Comparison of ENCODE assay signal across 1 cellular context in the genomic region with DNA sequence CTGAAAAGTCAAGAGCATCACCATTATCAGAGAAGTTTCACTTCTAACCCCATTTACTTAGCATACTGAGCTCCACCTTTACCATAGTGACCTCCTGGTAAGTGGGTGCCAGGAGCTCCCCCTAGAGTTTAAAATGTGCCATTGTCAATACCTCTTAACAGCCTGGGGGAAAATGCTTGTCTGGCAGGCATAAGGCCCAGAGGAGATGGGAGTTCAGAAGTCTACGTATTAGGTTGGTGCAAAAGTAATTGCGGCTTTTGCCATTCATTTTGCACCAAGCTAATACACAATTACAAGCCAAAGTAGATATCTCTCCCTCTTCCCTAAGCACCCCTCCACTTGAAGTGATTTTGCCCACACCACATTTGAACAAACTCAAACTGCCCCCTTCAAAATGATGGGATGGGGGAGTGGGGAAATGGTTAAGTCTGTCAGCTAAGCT.
TF ChIP-seq lines count a peak whose summit lies in the region.

No MANE protein-coding gene starts in this region.

TF ChIP-seq in HepG2, 621 proteins besides CTCF, POLR2A, EP300 and RAD21 (continued from another document and continues in another):
- TF ChIP-seq, protein P1, sequence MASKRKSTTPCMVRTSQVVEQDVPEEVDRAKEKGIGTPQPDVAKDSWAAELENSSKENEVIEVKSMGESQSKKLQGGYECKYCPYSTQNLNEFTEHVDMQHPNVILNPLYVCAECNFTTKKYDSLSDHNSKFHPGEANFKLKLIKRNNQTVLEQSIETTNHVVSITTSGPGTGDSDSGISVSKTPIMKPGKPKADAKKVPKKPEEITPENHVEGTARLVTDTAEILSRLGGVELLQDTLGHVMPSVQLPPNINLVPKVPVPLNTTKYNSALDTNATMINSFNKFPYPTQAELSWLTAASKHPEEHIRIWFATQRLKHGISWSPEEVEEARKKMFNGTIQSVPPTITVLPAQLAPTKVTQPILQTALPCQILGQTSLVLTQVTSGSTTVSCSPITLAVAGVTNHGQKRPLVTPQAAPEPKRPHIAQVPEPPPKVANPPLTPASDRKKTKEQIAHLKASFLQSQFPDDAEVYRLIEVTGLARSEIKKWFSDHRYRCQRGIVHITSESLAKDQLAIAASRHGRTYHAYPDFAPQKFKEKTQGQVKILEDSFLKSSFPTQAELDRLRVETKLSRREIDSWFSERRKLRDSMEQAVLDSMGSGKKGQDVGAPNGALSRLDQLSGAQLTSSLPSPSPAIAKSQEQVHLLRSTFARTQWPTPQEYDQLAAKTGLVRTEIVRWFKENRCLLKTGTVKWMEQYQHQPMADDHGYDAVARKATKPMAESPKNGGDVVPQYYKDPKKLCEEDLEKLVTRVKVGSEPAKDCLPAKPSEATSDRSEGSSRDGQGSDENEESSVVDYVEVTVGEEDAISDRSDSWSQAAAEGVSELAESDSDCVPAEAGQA (IDR thresholded peaks at IDR 0.05; ENCODE audit: low read depth), result no peak
- TF ChIP-seq, protein P1 (CRISPR knock-in tag; IDR thresholded peaks at IDR 0.05; ENCODE audit: borderline replicate concordance), result no peak
- TF ChIP-seq GATAD2A (CRISPR knock-in tag; IDR thresholded peaks at IDR 0.05) (0 out of 2 replicates have a peak, but pooled peaks have one; percentile 15), SAFB2 (CRISPR knock-in tag; IDR thresholded peaks at IDR 0.05; ENCODE audit: borderline replicate concordance, low read depth) (no peak), TBX2 (CRISPR knock-in tag; IDR thresholded peaks at IDR 0.05; ENCODE audit: borderline replicate concordance) (no peak), ZNF510 (CRISPR knock-in tag; IDR thresholded peaks at IDR 0.05; ENCODE audit: low read depth) (no peak), STAT5B (CRISPR knock-in tag; IDR thresholded peaks at IDR 0.05) (no peak), HMG20A (CRISPR knock-in tag; IDR thresholded peaks at IDR 0.05; ENCODE audit: borderline replicate concordance) (no peak), ZNF256 (CRISPR knock-in tag; conservative IDR thresholded peaks at IDR 0.05) (no peak), RFX1 (IDR thresholded peaks at IDR 0.05) (no peak), MYC (CRISPR knock-in tag; IDR thresholded peaks at IDR 0.05; ENCODE audit: borderline replicate concordance) (no peak), TAF1 (CRISPR knock-in tag; IDR thresholded peaks at IDR 0.05) (no peak), ZNF83 (CRISPR knock-in tag; IDR thresholded peaks at IDR 0.05; ENCODE audit: borderline replicate concordance) (no peak), CBX2 (IDR thresholded peaks at IDR 0.05; ENCODE audit: low read depth, low read length) (no peak), CBX2 (CRISPR knock-in tag; IDR thresholded peaks at IDR 0.05; ENCODE audit: low read depth) (no peak), GABPA (IDR thresholded peaks at IDR 0.05; ENCODE audit: low read depth, low read length) (no peak), GABPA (CRISPR knock-in tag; IDR thresholded peaks at IDR 0.05; ENCODE audit: low read depth) (no peak), ARNT2 (CRISPR knock-in tag; IDR thresholded peaks at IDR 0.05; ENCODE audit: low read depth) (no peak)
- TF ChIP-seq, protein P2, sequence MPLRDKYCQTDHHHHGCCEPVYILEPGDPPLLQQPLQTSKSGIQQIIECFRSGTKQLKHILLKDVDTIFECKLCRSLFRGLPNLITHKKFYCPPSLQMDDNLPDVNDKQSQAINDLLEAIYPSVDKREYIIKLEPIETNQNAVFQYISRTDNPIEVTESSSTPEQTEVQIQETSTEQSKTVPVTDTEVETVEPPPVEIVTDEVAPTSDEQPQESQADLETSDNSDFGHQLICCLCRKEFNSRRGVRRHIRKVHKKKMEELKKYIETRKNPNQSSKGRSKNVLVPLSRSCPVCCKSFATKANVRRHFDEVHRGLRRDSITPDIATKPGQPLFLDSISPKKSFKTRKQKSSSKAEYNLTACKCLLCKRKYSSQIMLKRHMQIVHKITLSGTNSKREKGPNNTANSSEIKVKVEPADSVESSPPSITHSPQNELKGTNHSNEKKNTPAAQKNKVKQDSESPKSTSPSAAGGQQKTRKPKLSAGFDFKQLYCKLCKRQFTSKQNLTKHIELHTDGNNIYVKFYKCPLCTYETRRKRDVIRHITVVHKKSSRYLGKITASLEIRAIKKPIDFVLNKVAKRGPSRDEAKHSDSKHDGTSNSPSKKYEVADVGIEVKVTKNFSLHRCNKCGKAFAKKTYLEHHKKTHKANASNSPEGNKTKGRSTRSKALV (CRISPR knock-in tag; IDR thresholded peaks at IDR 0.05), result no peak
- TF ChIP-seq, protein P3, sequence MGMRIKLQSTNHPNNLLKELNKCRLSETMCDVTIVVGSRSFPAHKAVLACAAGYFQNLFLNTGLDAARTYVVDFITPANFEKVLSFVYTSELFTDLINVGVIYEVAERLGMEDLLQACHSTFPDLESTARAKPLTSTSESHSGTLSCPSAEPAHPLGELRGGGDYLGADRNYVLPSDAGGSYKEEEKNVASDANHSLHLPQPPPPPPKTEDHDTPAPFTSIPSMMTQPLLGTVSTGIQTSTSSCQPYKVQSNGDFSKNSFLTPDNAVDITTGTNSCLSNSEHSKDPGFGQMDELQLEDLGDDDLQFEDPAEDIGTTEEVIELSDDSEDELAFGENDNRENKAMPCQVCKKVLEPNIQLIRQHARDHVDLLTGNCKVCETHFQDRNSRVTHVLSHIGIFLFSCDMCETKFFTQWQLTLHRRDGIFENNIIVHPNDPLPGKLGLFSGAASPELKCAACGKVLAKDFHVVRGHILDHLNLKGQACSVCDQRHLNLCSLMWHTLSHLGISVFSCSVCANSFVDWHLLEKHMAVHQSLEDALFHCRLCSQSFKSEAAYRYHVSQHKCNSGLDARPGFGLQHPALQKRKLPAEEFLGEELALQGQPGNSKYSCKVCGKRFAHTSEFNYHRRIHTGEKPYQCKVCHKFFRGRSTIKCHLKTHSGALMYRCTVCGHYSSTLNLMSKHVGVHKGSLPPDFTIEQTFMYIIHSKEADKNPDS (CRISPR knock-in tag; IDR thresholded peaks at IDR 0.05), result no peak
- TF ChIP-seq, protein P4, sequence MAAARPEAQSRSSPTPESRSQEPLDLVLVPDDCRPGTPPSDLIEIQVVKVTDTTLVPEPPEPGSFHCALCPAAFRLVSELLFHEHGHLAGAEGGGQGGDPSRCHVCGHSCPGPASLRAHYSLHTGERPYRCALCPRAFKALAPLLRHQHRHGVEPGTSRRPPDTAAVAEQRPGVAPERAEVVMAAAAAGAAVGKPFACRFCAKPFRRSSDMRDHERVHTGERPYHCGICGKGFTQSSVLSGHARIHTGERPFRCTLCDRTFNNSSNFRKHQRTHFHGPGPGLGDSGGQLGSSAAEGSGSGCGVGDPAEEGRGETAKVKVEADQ (CRISPR knock-in tag; IDR thresholded peaks at IDR 0.05; ENCODE audit: borderline replicate concordance), result no peak
- TF ChIP-seq, protein P5, sequence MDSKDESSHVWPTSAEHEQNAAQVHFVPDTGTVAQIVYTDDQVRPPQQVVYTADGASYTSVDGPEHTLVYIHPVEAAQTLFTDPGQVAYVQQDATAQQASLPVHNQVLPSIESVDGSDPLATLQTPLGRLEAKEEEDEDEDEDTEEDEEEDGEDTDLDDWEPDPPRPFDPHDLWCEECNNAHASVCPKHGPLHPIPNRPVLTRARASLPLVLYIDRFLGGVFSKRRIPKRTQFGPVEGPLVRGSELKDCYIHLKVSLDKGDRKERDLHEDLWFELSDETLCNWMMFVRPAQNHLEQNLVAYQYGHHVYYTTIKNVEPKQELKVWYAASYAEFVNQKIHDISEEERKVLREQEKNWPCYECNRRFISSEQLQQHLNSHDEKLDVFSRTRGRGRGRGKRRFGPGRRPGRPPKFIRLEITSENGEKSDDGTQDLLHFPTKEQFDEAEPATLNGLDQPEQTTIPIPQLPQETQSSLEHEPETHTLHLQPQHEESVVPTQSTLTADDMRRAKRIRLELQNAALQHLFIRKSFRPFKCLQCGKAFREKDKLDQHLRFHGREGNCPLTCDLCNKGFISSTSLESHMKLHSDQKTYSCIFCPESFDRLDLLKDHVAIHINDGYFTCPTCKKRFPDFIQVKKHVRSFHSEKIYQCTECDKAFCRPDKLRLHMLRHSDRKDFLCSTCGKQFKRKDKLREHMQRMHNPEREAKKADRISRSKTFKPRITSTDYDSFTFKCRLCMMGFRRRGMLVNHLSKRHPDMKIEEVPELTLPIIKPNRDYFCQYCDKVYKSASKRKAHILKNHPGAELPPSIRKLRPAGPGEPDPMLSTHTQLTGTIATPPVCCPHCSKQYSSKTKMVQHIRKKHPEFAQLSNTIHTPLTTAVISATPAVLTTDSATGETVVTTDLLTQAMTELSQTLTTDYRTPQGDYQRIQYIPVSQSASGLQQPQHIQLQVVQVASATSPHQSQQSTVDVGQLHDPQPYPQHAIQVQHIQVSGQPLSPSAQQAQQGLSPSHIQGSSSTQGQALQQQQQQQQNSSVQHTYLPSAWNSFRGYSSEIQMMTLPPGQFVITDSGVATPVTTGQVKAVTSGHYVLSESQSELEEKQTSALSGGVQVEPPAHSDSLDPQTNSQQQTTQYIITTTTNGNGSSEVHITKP (CRISPR knock-in tag; IDR thresholded peaks at IDR 0.05; ENCODE audit: low read depth), result no peak
- TF ChIP-seq, protein P6, sequence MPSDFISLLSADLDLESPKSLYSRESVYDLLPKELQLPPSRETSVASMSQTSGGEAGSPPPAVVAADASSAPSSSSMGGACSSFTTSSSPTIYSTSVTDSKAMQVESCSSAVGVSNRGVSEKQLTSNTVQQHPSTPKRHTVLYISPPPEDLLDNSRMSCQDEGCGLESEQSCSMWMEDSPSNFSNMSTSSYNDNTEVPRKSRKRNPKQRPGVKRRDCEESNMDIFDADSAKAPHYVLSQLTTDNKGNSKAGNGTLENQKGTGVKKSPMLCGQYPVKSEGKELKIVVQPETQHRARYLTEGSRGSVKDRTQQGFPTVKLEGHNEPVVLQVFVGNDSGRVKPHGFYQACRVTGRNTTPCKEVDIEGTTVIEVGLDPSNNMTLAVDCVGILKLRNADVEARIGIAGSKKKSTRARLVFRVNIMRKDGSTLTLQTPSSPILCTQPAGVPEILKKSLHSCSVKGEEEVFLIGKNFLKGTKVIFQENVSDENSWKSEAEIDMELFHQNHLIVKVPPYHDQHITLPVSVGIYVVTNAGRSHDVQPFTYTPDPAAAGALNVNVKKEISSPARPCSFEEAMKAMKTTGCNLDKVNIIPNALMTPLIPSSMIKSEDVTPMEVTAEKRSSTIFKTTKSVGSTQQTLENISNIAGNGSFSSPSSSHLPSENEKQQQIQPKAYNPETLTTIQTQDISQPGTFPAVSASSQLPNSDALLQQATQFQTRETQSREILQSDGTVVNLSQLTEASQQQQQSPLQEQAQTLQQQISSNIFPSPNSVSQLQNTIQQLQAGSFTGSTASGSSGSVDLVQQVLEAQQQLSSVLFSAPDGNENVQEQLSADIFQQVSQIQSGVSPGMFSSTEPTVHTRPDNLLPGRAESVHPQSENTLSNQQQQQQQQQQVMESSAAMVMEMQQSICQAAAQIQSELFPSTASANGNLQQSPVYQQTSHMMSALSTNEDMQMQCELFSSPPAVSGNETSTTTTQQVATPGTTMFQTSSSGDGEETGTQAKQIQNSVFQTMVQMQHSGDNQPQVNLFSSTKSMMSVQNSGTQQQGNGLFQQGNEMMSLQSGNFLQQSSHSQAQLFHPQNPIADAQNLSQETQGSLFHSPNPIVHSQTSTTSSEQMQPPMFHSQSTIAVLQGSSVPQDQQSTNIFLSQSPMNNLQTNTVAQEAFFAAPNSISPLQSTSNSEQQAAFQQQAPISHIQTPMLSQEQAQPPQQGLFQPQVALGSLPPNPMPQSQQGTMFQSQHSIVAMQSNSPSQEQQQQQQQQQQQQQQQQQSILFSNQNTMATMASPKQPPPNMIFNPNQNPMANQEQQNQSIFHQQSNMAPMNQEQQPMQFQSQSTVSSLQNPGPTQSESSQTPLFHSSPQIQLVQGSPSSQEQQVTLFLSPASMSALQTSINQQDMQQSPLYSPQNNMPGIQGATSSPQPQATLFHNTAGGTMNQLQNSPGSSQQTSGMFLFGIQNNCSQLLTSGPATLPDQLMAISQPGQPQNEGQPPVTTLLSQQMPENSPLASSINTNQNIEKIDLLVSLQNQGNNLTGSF (CRISPR knock-in tag; IDR thresholded peaks at IDR 0.05), result no peak
- TF ChIP-seq, protein P7, sequence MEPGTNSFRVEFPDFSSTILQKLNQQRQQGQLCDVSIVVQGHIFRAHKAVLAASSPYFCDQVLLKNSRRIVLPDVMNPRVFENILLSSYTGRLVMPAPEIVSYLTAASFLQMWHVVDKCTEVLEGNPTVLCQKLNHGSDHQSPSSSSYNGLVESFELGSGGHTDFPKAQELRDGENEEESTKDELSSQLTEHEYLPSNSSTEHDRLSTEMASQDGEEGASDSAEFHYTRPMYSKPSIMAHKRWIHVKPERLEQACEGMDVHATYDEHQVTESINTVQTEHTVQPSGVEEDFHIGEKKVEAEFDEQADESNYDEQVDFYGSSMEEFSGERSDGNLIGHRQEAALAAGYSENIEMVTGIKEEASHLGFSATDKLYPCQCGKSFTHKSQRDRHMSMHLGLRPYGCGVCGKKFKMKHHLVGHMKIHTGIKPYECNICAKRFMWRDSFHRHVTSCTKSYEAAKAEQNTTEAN (CRISPR knock-in tag; conservative IDR thresholded peaks at IDR 0.05), result no peak
- TF ChIP-seq, protein P8, sequence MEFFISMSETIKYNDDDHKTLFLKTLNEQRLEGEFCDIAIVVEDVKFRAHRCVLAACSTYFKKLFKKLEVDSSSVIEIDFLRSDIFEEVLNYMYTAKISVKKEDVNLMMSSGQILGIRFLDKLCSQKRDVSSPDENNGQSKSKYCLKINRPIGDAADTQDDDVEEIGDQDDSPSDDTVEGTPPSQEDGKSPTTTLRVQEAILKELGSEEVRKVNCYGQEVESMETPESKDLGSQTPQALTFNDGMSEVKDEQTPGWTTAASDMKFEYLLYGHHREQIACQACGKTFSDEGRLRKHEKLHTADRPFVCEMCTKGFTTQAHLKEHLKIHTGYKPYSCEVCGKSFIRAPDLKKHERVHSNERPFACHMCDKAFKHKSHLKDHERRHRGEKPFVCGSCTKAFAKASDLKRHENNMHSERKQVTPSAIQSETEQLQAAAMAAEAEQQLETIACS (CRISPR knock-in tag; IDR thresholded peaks at IDR 0.05), result no peak
